ENCODE assay signal across 36 cellular contexts in the genomic region with DNA sequence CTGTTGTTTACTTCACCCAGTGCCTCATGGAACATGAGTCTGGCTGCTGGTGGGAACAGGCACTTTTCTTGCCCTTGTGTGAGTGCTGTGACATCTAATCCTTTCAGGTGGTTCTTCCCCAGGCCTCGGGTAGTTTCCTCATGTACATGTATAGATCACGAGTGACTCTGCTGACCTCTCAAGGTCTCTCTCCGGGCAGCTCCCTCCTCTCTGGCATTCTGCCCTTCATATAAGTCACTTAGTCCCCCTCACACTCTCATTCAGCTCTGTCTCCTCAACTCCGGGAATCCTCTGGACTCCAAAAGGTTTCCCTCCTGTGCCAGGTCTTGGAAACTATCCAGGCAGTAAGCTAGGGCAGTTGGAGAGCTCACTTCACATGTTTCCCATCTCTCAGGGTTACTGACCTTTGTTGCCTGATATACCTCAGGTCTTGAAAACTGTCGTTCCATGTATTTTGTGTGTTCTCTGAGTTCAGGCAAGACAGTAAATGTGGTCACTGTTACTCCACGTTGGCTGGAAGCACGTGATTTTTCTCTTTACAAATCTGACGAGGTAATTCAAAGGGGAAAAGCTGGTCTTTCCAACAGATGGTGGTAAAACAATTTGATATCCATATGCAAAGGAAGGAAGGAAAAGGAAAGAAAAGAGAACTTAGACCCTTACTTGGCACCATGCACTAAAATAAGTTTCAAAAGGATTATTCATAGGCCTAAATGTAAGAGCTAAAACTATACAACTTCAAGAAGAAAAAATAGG. TPM values are rescaled to one million over a fixed set of nuclear protein-coding genes. Genes with fewer than 3 reads are reported as not detected.
A peak's percentile ranks its signal among the peaks of the same experiment; 100 is the strongest.
DNase-seq lines count a peak whose midpoint lies in the region; ATAC-seq and TF ChIP-seq lines count a peak whose summit lies in the region.
"Had no signal": no experiment of that assay in that cellular context is flagged by ENCODE, and none has a peak within 500 bp of the region (broad histone marks: within the 10 kb centered on the region; RNA-seq: fewer than 3 reads in every experiment).

No MANE protein-coding gene starts in this region.

- no peaks in the 10 kb centered on the region for H3K27me3 Mint-ChIP-seq in WTC11 (ENCODE audit: low read depth)
- H3K27me3 Mint-ChIP-seq in activated CD4-positive, alpha-beta memory T cell treated with anti-CD3 and anti-CD28 coated beads for 36 hours = no peaks in the 10 kb centered on the region
- H3K27me3 Mint-ChIP-seq: activated CD4-positive, alpha-beta T cell treated with anti-CD3 and anti-CD28 coated beads for 36 hours; naive thymus-derived CD8-positive, alpha-beta T cell; stimulated activated naive CD8-positive, alpha-beta T cell treated with anti-CD3 and anti-CD28 coated beads, Interleukin-15, Interleukin-2, amounts not matched to agents 100 ng/mL and 50 ng/mL, for 24 hours had no signal

- no peak overlapping the region for H3K27ac ChIP-seq in right atrium auricular region
- H3K27ac ChIP-seq: breast epithelium, HL-60, KMS-11, thoracic aorta, vagina had no signal

- H3K36me3 ChIP-seq in right atrium auricular region = no peaks in the 10 kb centered on the region
- H3K36me3 ChIP-seq: breast epithelium, MG63, thoracic aorta, vagina had no signal

- H3K9me3 ChIP-seq in right atrium auricular region = no peaks in the 10 kb centered on the region
- H3K9me3 ChIP-seq: breast epithelium, Caco-2, thoracic aorta, vagina had no signal

- H3K36me3 Mint-ChIP-seq in WTC11 = peaks cover 7% of the 10 kb centered on the region
- no peaks in the 10 kb centered on the region for H3K36me3 Mint-ChIP-seq in activated CD4-positive, alpha-beta memory T cell treated with anti-CD3 and anti-CD28 coated beads for 36 hours
- H3K36me3 Mint-ChIP-seq: activated naive CD4-positive, alpha-beta T cell treated with anti-CD3 and anti-CD28 coated beads, Interleukin-2, amount 50 U/mL, for 72 hours; CD14-positive monocyte had no signal

- H3K27ac Mint-ChIP-seq in WTC11 = peak overlapping the region; percentile 51
- H3K27ac Mint-ChIP-seq in activated CD4-positive, alpha-beta memory T cell treated with anti-CD3 and anti-CD28 coated beads for 36 hours = no peak overlapping the region
- H3K27ac Mint-ChIP-seq: activated CD4-positive, alpha-beta T cell treated with anti-CD3 and anti-CD28 coated beads for 36 hours; activated naive CD4-positive, alpha-beta T cell treated with anti-CD3 and anti-CD28 coated beads, Interleukin-2, amount 50 U/mL, for 72 hours; CD14-positive monocyte; stimulated activated naive CD8-positive, alpha-beta T cell treated with anti-CD3 and anti-CD28 coated beads, Interleukin-15, Interleukin-2, amounts not matched to agents 100 ng/mL and 50 ng/mL, for 24 hours had no signal

- CTCF ChIA-PET in WTC11 (lab: Charles Lee) = interaction anchor here (1.1 to 1.3 kb wide), 3 partner anchors 31 to 79 kb away, joined by 3 read pairs; a partner anchor contains a TSS
- CTCF ChIA-PET in activated CD4-positive, alpha-beta memory T cell treated with anti-CD3 and anti-CD28 coated beads for 36 hours (lab: Charles Lee) = interaction anchor here (1.2 kb wide), 1 partner anchor 23 kb away, joined by 4 read pairs; no protein-coding TSS in a partner anchor

- POLR2A ChIA-PET in WTC11 (lab: Charles Lee) = no interaction called here
- POLR2A ChIA-PET in activated CD4-positive, alpha-beta memory T cell treated with anti-CD3 and anti-CD28 coated beads for 36 hours (lab: Charles Lee) = no interaction called here

- peaks cover 22% of the 10 kb centered on the region for H3K4me1 Mint-ChIP-seq in WTC11
- no peaks in the 10 kb centered on the region for H3K4me1 Mint-ChIP-seq in activated CD4-positive, alpha-beta memory T cell treated with anti-CD3 and anti-CD28 coated beads for 36 hours (ENCODE audit: low read depth)
- H3K4me1 Mint-ChIP-seq: activated CD4-positive, alpha-beta T cell treated with anti-CD3 and anti-CD28 coated beads for 36 hours; CD14-positive monocyte had no signal

- DNase-seq in Right ventricle myocardium inferior (ENCODE audit: missing footprints) (no peak), right atrium auricular region (ENCODE audit: low spot score) (no peak), WTC11 (ENCODE audit: low spot score) (no peak), left ventricle myocardium superior (no peak), putamen (ENCODE audit: low spot score) (peak; percentile 5)
- DNase-seq in activated CD4-positive, alpha-beta memory T cell treated with anti-CD3 and anti-CD28 coated beads for 36 hours = no peak
- DNase-seq: activated CD4-positive, alpha-beta T cell treated with anti-CD3 and anti-CD28 coated beads for 36 hours; activated effector memory CD4-positive, alpha-beta T cell treated with Interleukin-2 at 50 U/mL for 16 hours; activated T-cell treated with anti-CD3 and anti-CD28 coated beads, Interleukin-2, amount 50 U/mL, for 1 hour; Caco-2; cortex of kidney; DMS79 treated with DMSO at 0.1 percent for 48 hours; GF-D8; glutamatergic neuron; islet precursor cell; MG63; naive thymus-derived CD8-positive, alpha-beta T cell; NCI-H1105; NCI-H1930; NCI-H2171 treated with DMSO at 0.1 percent for 48 hours; NCI-H524 treated with DMSO at 0.1 percent for 48 hours; NK-92 treated with Interleukin-12 subunit alpha and Interleukin-12 subunit beta, amount 100 ng/mL, for 24 hours; occipital lobe; retina; stimulated activated CD4-positive, alpha-beta T cell treated with anti-CD3 and anti-CD28 coated beads, Interleukin-1b, Interleukin-23, amount 100 ng/mL, for 48 hours had no signal

- no peaks in the 10 kb centered on the region for H3K27me3 ChIP-seq in right atrium auricular region
- H3K27me3 ChIP-seq: breast epithelium, MG63, vagina had no signal

- ATAC-seq in Right ventricle myocardium inferior (peak; percentile 68), WTC11 (no peak), left ventricle myocardium superior (peak; percentile 84), HG02798 (IDR thresholded peaks at IDR 0.05; ENCODE audit: poor library complexity, unreplicated experiment) (no peak), HG03280 (IDR thresholded peaks at IDR 0.05; ENCODE audit: unreplicated experiment) (no peak)
- ATAC-seq: activated CD4-positive, alpha-beta T cell treated with anti-CD3 and anti-CD28 coated beads for 36 hours; activated naive CD4-positive, alpha-beta T cell treated with anti-CD3 and anti-CD28 coated beads, Interleukin-2, amount 50 U/mL, for 72 hours; naive thymus-derived CD8-positive, alpha-beta T cell had no signal

- intact Hi-C loops in Right ventricle myocardium inferior (cut with DNase I) (no loop called here), left ventricle myocardium superior (cut with micrococcal nuclease) (no loop called here)
- intact Hi-C loops in activated CD4-positive, alpha-beta memory T cell treated with anti-CD3 and anti-CD28 coated beads for 36 hours (cut with micrococcal nuclease) = no loop called here

- no peak overlapping the region for H3K4me3 Mint-ChIP-seq in WTC11
- H3K4me3 Mint-ChIP-seq in activated CD4-positive, alpha-beta memory T cell treated with anti-CD3 and anti-CD28 coated beads for 36 hours = no peak overlapping the region
- H3K4me3 Mint-ChIP-seq: activated CD4-positive, alpha-beta T cell treated with anti-CD3 and anti-CD28 coated beads for 36 hours; CD14-positive monocyte; naive thymus-derived CD8-positive, alpha-beta T cell; stimulated activated naive CD8-positive, alpha-beta T cell treated with anti-CD3 and anti-CD28 coated beads, Interleukin-15, Interleukin-2, amounts not matched to agents 100 ng/mL and 50 ng/mL, for 24 hours had no signal

- H3K4me1 ChIP-seq in right atrium auricular region = peaks cover 0 to 20% of the 10 kb centered on the region in 2 donors
- H3K4me1 ChIP-seq: breast epithelium, Caco-2 had no signal

- H3K4me3 ChIP-seq in right atrium auricular region = no peak overlapping the region
- H3K4me3 ChIP-seq: breast epithelium, lung, MG63, thoracic aorta, vagina had no signal

- TF ChIP-seq CTCF in right atrium auricular region (IDR thresholded peaks at IDR 0.05) (no peak), WTC11 (IDR thresholded peaks at IDR 0.05) (no peak)

- H3K9me3 Mint-ChIP-seq in WTC11 = peaks cover 8% of the 10 kb centered on the region; the same call in 1 of the 2 replicates
- no peaks in the 10 kb centered on the region for H3K9me3 Mint-ChIP-seq in activated CD4-positive, alpha-beta memory T cell treated with anti-CD3 and anti-CD28 coated beads for 36 hours
- H3K9me3 Mint-ChIP-seq: activated naive CD4-positive, alpha-beta T cell treated with anti-CD3 and anti-CD28 coated beads, Interleukin-2, amount 50 U/mL, for 72 hours; naive thymus-derived CD8-positive, alpha-beta T cell; stimulated activated naive CD8-positive, alpha-beta T cell treated with anti-CD3 and anti-CD28 coated beads, Interleukin-15, Interleukin-2, amounts not matched to agents 100 ng/mL and 50 ng/mL, for 24 hours had no signal

TF ChIP-seq in WTC11, 78 proteins besides CTCF, POLR2A, EP300 and RAD21:
- TF ChIP-seq, protein P1, sequence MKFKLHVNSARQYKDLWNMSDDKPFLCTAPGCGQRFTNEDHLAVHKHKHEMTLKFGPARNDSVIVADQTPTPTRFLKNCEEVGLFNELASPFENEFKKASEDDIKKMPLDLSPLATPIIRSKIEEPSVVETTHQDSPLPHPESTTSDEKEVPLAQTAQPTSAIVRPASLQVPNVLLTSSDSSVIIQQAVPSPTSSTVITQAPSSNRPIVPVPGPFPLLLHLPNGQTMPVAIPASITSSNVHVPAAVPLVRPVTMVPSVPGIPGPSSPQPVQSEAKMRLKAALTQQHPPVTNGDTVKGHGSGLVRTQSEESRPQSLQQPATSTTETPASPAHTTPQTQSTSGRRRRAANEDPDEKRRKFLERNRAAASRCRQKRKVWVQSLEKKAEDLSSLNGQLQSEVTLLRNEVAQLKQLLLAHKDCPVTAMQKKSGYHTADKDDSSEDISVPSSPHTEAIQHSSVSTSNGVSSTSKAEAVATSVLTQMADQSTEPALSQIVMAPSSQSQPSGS (CRISPR knock-in tag; IDR thresholded peaks at IDR 0.05; ENCODE audit: borderline replicate concordance, low read depth) = no peak
- TF ChIP-seq FOXK1 (CRISPR knock-in tag; IDR thresholded peaks at IDR 0.05) = no peak
- TF ChIP-seq, protein P2, sequence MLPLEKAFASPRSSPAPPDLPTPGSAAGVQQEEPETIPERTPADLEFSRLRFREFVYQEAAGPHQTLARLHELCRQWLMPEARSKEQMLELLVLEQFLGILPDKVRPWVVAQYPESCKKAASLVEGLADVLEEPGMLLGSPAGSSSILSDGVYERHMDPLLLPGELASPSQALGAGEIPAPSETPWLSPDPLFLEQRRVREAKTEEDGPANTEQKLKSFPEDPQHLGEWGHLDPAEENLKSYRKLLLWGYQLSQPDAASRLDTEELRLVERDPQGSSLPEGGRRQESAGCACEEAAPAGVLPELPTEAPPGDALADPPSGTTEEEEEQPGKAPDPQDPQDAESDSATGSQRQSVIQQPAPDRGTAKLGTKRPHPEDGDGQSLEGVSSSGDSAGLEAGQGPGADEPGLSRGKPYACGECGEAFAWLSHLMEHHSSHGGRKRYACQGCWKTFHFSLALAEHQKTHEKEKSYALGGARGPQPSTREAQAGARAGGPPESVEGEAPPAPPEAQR (CRISPR knock-in tag; IDR thresholded peaks at IDR 0.05) = no peak

RNA-seq across cellular contexts. Expression of a gene that starts 40.5 kb away (rescaled TPM):
- total RNA-seq in Right ventricle myocardium inferior = 43.7 TPM
- total RNA-seq in right atrium auricular region = 10 to 100 TPM; 26.3 to 43.0 TPM
- total RNA-seq in WTC11 (2021) = 70.7 to 76.2 TPM (median 71.7 TPM) in 3 replicates
- 47.7 TPM for total RNA-seq in left ventricle myocardium superior
- total RNA-seq in activated CD4-positive, alpha-beta memory T cell treated with anti-CD3 and anti-CD28 coated beads for 36 hours = 10 to 100 TPM; 92.2 to 95.7 TPM

Comparison
In these comparisons a context has a peak if more than half of its experiments do, and no peak if none do; other contexts are left out.
1. ATAC-seq: peak in Right ventricle myocardium inferior (single experiment) and left ventricle myocardium superior (single experiment); none in WTC11 (single experiment), HG02798 (single experiment) and HG03280 (single experiment).